ENCODE assay signal across 8 cellular contexts in the genomic region with DNA sequence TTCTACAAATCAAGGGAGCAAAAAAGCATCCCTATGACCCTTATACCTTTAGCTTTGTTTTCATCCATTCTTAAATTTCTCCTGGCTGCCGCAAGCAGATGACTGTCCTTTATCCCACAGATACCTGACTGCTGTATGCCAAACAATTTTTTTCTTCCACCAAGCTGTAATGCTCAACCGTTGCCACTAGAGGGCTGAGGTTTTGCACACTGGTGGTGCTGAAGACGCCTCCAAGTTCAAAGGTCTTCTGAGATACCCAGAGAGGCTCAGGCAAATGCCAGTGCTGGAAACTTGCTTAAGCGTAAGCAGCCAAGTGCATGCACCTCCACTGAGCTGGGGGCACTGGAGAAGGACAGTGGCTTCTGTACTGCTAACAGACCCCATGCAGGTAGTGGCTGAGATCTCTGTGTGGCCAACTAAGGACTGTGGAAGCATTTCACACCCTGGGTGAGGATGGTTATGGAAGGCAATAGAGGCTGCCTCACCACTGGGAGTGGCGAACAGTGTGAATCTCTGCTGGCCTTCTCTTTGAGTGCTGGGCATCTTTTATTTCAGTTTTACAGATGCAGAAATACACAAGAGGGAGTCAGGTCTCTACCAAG. TPM values are rescaled to one million over a fixed set of nuclear protein-coding genes. Genes with fewer than 3 reads are reported as not detected.
DNase-seq lines count a peak whose midpoint lies in the region; ATAC-seq and TF ChIP-seq lines count a peak whose summit lies in the region.

No MANE protein-coding gene starts in this region.

- no peak overlapping the region for H3K4me3 ChIP-seq in NT2/D1 (ENCODE audit: insufficient read length, low read depth)
- H3K4me3 ChIP-seq in testis = no peak overlapping the region

- no peak overlapping the region for H3K4me3 Mint-ChIP-seq in activated CD8-positive, alpha-beta memory T cell treated with anti-CD3 and anti-CD28 coated beads, Interleukin-2, amount 10 ng/mL, durations not matched to agents 7 days and 5 days
- H3K4me3 Mint-ChIP-seq in nephron progenitor cell = no peak overlapping the region

- H3K9ac ChIP-seq in NT2/D1 (ENCODE audit: insufficient read length, low read depth) = no peak overlapping the region

- intact Hi-C loops in testis (cut with DNase I; ENCODE audit: low total_unique reads) = no loop called here

- DNase-seq in AG20443 (ENCODE audit: low spot score) (peak; percentile 73), NT2/D1 (ENCODE audit: low read depth, low spot score) (peak; percentile 81), erythroblast (lab: John Stamatoyannopoulos, UW) (peak; percentile 47 to 72), nephron progenitor cell (peak; percentile 71), testis (peak; percentile 53)
- DNase-seq in activated CD8-positive, alpha-beta memory T cell treated with anti-CD3 and anti-CD28 coated beads, Interleukin-2, amount 10 ng/mL, durations not matched to agents 7 days and 5 days = peak; percentile 70

- peaks cover 7% of the 10 kb centered on the region for H3K4me1 Mint-ChIP-seq in activated CD8-positive, alpha-beta memory T cell treated with anti-CD3 and anti-CD28 coated beads, Interleukin-2, amount 10 ng/mL, durations not matched to agents 7 days and 5 days
- peaks cover 38% of the 10 kb centered on the region for H3K4me1 Mint-ChIP-seq in nephron progenitor cell

- ATAC-seq in GM18861 (IDR thresholded peaks at IDR 0.05; ENCODE audit: unreplicated experiment) = peak; percentile 75
- ATAC-seq in HG03342 (IDR thresholded peaks at IDR 0.05; ENCODE audit: unreplicated experiment) = peak; percentile 73
- peak; percentile 79 for ATAC-seq in activated CD8-positive, alpha-beta memory T cell treated with anti-CD3 and anti-CD28 coated beads, Interleukin-2, amount 10 ng/mL, durations not matched to agents 7 days and 5 days

- H3K36me3 ChIP-seq in NT2/D1 (ENCODE audit: insufficient read depth, insufficient read length, low read length) (peaks cover 7% of the 10 kb centered on the region), testis (ENCODE audit: low read depth, missing control alignments) (no peaks in the 10 kb centered on the region)

- 52 to 69% methylated on average over 5 of the region's 5 CpGs for WGBS in testis, 2 donors

- H3K9me3 Mint-ChIP-seq in activated CD8-positive, alpha-beta memory T cell treated with anti-CD3 and anti-CD28 coated beads, Interleukin-2, amount 10 ng/mL, durations not matched to agents 7 days and 5 days (ENCODE audit: low read depth) = no peaks in the 10 kb centered on the region
- no peaks in the 10 kb centered on the region for H3K9me3 Mint-ChIP-seq in nephron progenitor cell

- CTCF ChIA-PET in activated CD8-positive, alpha-beta memory T cell treated with anti-CD3 and anti-CD28 coated beads, Interleukin-2, amount 10 ng/mL, durations not matched to agents 7 days and 5 days (lab: Charles Lee) = interaction anchor here (0.6 to 2.1 kb wide), 15 partner anchors 9 to 278 kb away, joined by 3 to 15 read pairs (median 4); a partner anchor contains a TSS

- no peaks in the 10 kb centered on the region for H3K27me3 ChIP-seq in NT2/D1 (ENCODE audit: insufficient read depth, insufficient read length)
- H3K27me3 ChIP-seq in testis = no peaks in the 10 kb centered on the region

- no peak overlapping the region for H3K27ac ChIP-seq in testis

- H3K36me3 Mint-ChIP-seq in activated CD8-positive, alpha-beta memory T cell treated with anti-CD3 and anti-CD28 coated beads, Interleukin-2, amount 10 ng/mL, durations not matched to agents 7 days and 5 days = no peaks in the 10 kb centered on the region
- H3K36me3 Mint-ChIP-seq in nephron progenitor cell (ENCODE audit: low read depth) = no peaks in the 10 kb centered on the region

- H3K27me3 Mint-ChIP-seq in activated CD8-positive, alpha-beta memory T cell treated with anti-CD3 and anti-CD28 coated beads, Interleukin-2, amount 10 ng/mL, durations not matched to agents 7 days and 5 days = peaks cover 9% of the 10 kb centered on the region
- H3K27me3 Mint-ChIP-seq in nephron progenitor cell (ENCODE audit: low read depth, poor library complexity) = peaks cover 10% of the 10 kb centered on the region

- H3K4me1 ChIP-seq in NT2/D1 (ENCODE audit: insufficient read depth, insufficient read length) (peaks cover 9% of the 10 kb centered on the region), testis (no peaks in the 10 kb centered on the region)

- no peak overlapping the region for H3K27ac Mint-ChIP-seq in activated CD8-positive, alpha-beta memory T cell treated with anti-CD3 and anti-CD28 coated beads, Interleukin-2, amount 10 ng/mL, durations not matched to agents 7 days and 5 days
- no peak overlapping the region for H3K27ac Mint-ChIP-seq in nephron progenitor cell

- no peaks in the 10 kb centered on the region for H3K9me3 ChIP-seq in NT2/D1 (ENCODE audit: insufficient read depth, low read length)
- no peaks in the 10 kb centered on the region for H3K9me3 ChIP-seq in testis

- TF ChIP-seq POLR2A in erythroblast (IDR thresholded peaks at IDR 0.05; ENCODE audit: low read length) (no peak), testis (IDR thresholded peaks at IDR 0.05) (no peak)

- TF ChIP-seq CTCF in nephron progenitor cell (IDR thresholded peaks at IDR 0.05) (peak; percentile 90), testis (IDR thresholded peaks at IDR 0.05) (peak; percentile 36 to 87 (median 67))

RNA-seq across cellular contexts. Expression of a gene that starts 28.5 kb away (rescaled TPM):
- 1 to 10 TPM; 1.1 to 3.6 TPM for total RNA-seq in activated CD8-positive, alpha-beta memory T cell treated with anti-CD3 and anti-CD28 coated beads, Interleukin-2, amount 10 ng/mL, durations not matched to agents 7 days and 5 days
- total RNA-seq in testis = 1 to 10 TPM; 8.5 to 9.8 TPM
- polyA plus RNA-seq in testis (ENCODE audit: insufficient read depth, low read depth, low replicate concordance) = 8.5 TPM
